In genomic region chr16:10608687-10609409, GRCh38 we compare ENCODE assay signal across 18 cellular contexts. TPM values are rescaled to one million over a fixed set of nuclear protein-coding genes. Genes with fewer than 3 reads are reported as not detected.
DNase-seq lines count a peak whose midpoint lies in the region; FAIRE-seq and TF ChIP-seq lines count a peak whose summit lies in the region.
"Had no signal": no experiment of that assay in that cellular context is flagged by ENCODE, and none has a peak within 500 bp of the region (broad histone marks: within the 10 kb centered on the region; RNA-seq: fewer than 3 reads in every experiment).

No MANE protein-coding gene starts in this region.

- H3K9ac ChIP-seq in fibroblast of lung (ENCODE audit: insufficient read depth, low read length) (no peak overlapping the region), kidney (ENCODE audit: low read length in 2 of 2) (no peak overlapping the region)
- H3K9ac ChIP-seq: KMS-11 had no signal

- H4K20me1 ChIP-seq in fibroblast of lung (ENCODE audit: control insufficient read depth, extremely low read depth, insufficient read depth, low read length) = no peaks in the 10 kb centered on the region

- H3K9me3 ChIP-seq in fibroblast of lung (ENCODE audit: control insufficient read depth, insufficient read depth, low read depth, low read length) (no peaks in the 10 kb centered on the region), mesodermal cell (ENCODE audit: control insufficient read depth, low read length) (no peaks in the 10 kb centered on the region), transverse colon (no peaks in the 10 kb centered on the region), kidney (ENCODE audit: control insufficient read depth in 1 of 2, low read length in 2 of 2) (no peaks in the 10 kb centered on the region)
- H3K9me3 ChIP-seq: breast epithelium, thyroid gland had no signal

- FAIRE-seq in kidney (lab: Jason Lieb, UNC) = no peak
- FAIRE-seq: endometrium, TTC549 had no signal

- no peak for TF ChIP-seq EP300 in transverse colon (IDR thresholded peaks at IDR 0.05; ENCODE audit: low read depth)

- peak overlapping the region; percentile 57 for H3K27ac ChIP-seq in fibroblast of lung (ENCODE audit: insufficient read depth, low read length)
- H3K27ac ChIP-seq in mesodermal cell (ENCODE audit: low read depth, low read length, severe bottlenecking) = peak overlapping the region; percentile 72
- H3K27ac ChIP-seq in transverse colon = peak overlapping the region; percentile 4 to 65 (median 43)
- H3K27ac ChIP-seq in kidney (ENCODE audit: low read depth in 2 of 2, low read length in 2 of 2) = no peak overlapping the region
- H3K27ac ChIP-seq: KMS-11, thyroid gland had no signal

- TF ChIP-seq POLR2A in transverse colon (IDR thresholded peaks at IDR 0.05) = no peak

- no peaks in the 10 kb centered on the region for H3K79me2 ChIP-seq in fibroblast of lung (ENCODE audit: control insufficient read depth, insufficient read depth, low read length)

- TF ChIP-seq CTCF in fibroblast of lung (conservative IDR thresholded peaks at IDR 0.05 in 1 of 2, IDR thresholded peaks at IDR 0.05 in 1 of 2; ENCODE audit: low read depth in 1 of 2, low read length in 2 of 2) = no peak
- no peak for TF ChIP-seq CTCF in transverse colon (IDR thresholded peaks at IDR 0.05)
- TF ChIP-seq CTCF in kidney (IDR thresholded peaks at IDR 0.05; ENCODE audit: borderline replicate concordance, extremely low read depth, insufficient read depth) = no peak
- TF ChIP-seq CTCF in GM13977 (IDR thresholded peaks at IDR 0.05; ENCODE audit: extremely low read depth, insufficient read depth, missing control alignments) = no peak

- DNase-seq in NCI-H510A treated with DMSO at 0.1 percent for 48 hours (lab: John Stamatoyannopoulos, UW) = peak; percentile 14
- DNase-seq in NCI-H510A (lab: John Stamatoyannopoulos, UW) = no peak
- DNase-seq in fibroblast of lung (ENCODE audit: low read depth in 2 of 2) = peak; percentile 42 to 62
- no peak for DNase-seq in transverse colon
- no peak for DNase-seq in kidney
- DNase-seq in GM13977 (ENCODE audit: low spot score) = no peak
- DNase-seq in NCI-H2171 (lab: John Stamatoyannopoulos, UW) = no peak
- DNase-seq: activated naive CD4-positive, alpha-beta T cell; NCI-H1694 treated with DMSO at 0.1 percent for 48 hours; NCI-H774; thyroid gland had no signal

- no peak overlapping the region for H3K4me3 ChIP-seq in fibroblast of lung (replicated peaks in 1 of 4; ENCODE audit: control extremely low read depth in 1 of 4, insufficient read depth in 1 of 4, low read depth in 3 of 4, low read length in 4 of 4)
- H3K4me3 ChIP-seq in mesodermal cell (ENCODE audit: extremely low read depth, insufficient read depth, low read length, poor library complexity, severe bottlenecking) = no peak overlapping the region
- H3K4me3 ChIP-seq in transverse colon = no peak overlapping the region
- no peak overlapping the region for H3K4me3 ChIP-seq in kidney (ENCODE audit: low read length in 2 of 2)
- H3K4me3 ChIP-seq: breast epithelium, skin epidermis, thyroid gland had no signal

- in situ Hi-C loops in transverse colon (cut with MboI; ENCODE audit: low pct_ligation_motif_present in 1 of 4, low pct_unique_long_range_greater_than_20kb in 1 of 4, low sequenced_read_pairs in 3 of 4) = no loop called here
- in situ Hi-C loops in GM13977 (cut with MboI; ENCODE audit: low pct_unique_long_range_greater_than_20kb, low sequenced_read_pairs, unreplicated experiment) = no loop called here

- peak overlapping the region; percentile 68 for H3K4me2 ChIP-seq in fibroblast of lung (ENCODE audit: extremely low read depth, insufficient read depth, low read length)
- H3K4me2 ChIP-seq: KMS-11 had no signal

- WGBS in mesodermal cell (ENCODE audit: insufficient coverage in 2 of 2), 2 experiments = 80 to 85% methylated on average over 8 to 10 of the region's 11 CpGs
- 75 to 90% methylated on average over 3 to 11 of the region's 11 CpGs for WGBS in transverse colon (ENCODE audit: low coverage in 1 of 2), 2 donors

- no peaks in the 10 kb centered on the region for H3K27me3 ChIP-seq in fibroblast of lung (ENCODE audit: control insufficient read depth, insufficient read depth, low read length)
- no peaks in the 10 kb centered on the region for H3K27me3 ChIP-seq in transverse colon
- H3K27me3 ChIP-seq: breast epithelium, thyroid gland had no signal

- no peaks in the 10 kb centered on the region for H3K36me3 ChIP-seq in fibroblast of lung (ENCODE audit: control insufficient read depth, insufficient read depth, low read length)
- H3K36me3 ChIP-seq in mesodermal cell (ENCODE audit: control insufficient read depth, insufficient read depth, low read length) = no peaks in the 10 kb centered on the region
- H3K36me3 ChIP-seq in transverse colon = no peaks in the 10 kb centered on the region
- no peaks in the 10 kb centered on the region for H3K36me3 ChIP-seq in kidney (ENCODE audit: control insufficient read depth in 1 of 2, insufficient read depth in 2 of 2, low read length in 2 of 2)
- H3K36me3 ChIP-seq: breast epithelium, thyroid gland had no signal

- peak overlapping the region; percentile 82 for H2AFZ ChIP-seq in fibroblast of lung (ENCODE audit: low read length)

- H3K4me1 ChIP-seq in fibroblast of lung (ENCODE audit: control insufficient read depth, extremely low read depth, insufficient read depth, low read length) (peaks cover 8% of the 10 kb centered on the region), mesodermal cell (ENCODE audit: control insufficient read depth, insufficient read depth, low read length, poor library complexity, severe bottlenecking) (peaks cover 20% of the 10 kb centered on the region), transverse colon (peaks cover 0 to 19% (median 3%) of the 10 kb centered on the region in 4 donors), kidney (ENCODE audit: control insufficient read depth in 1 of 2, insufficient read depth in 1 of 2, low read depth in 1 of 2, low read length in 2 of 2) (no peaks in the 10 kb centered on the region)
- H3K4me1 ChIP-seq: breast epithelium, thyroid gland had no signal

- intact Hi-C loops in transverse colon (cut with DNase I; ENCODE audit: low total_unique reads) (no loop called here), kidney (cut with DNase I) (no loop called here)

RNA-seq across cellular contexts. Expression of gene EMP2, which starts 28.4 kb away (rescaled TPM):
- total RNA-seq in fibroblast of lung (17.2 and 22.5 TPM in 2 replicates), transverse colon (10 to 100 TPM; 22.1 to 51.0 (median 40.2) TPM), kidney (25.8 TPM)
- polyA plus RNA-seq in fibroblast of lung (36.2 and 36.8 TPM in 2 replicates), kidney (ENCODE audit: insufficient read depth, low read depth, low replicate concordance) (14.5 TPM)
- 32.9 and 33.0 TPM in 2 replicates for polyA plus RNA-seq in fibroblast of lung (2012)
- 65.5 and 70.6 TPM in 2 replicates for polyA minus RNA-seq in fibroblast of lung (ENCODE audit: low replicate concordance)
- 34.1 TPM for polyA plus RNA-seq in mesodermal cell (2013, experiment 1 of 2)
- 37.5 TPM for polyA plus RNA-seq in mesodermal cell (2013, experiment 2 of 2)
- total RNA-seq: activated CD8-positive, alpha-beta memory T cell treated with anti-CD3 and anti-CD28 coated beads for 36 hours had no signal

Comparison
In these comparisons a context has a peak if more than half of its experiments do, and no peak if none do; other contexts are left out.
1. DNase-seq: peak in NCI-H510A treated with DMSO at 0.1 percent for 48 hours (single experiment) and fibroblast of lung (2 of 2); none in NCI-H510A (single experiment), transverse colon (single experiment), kidney (single experiment), GM13977 (single experiment) and NCI-H2171 (single experiment).
2. H3K27ac ChIP-seq: peak in fibroblast of lung (single experiment), mesodermal cell (single experiment) and transverse colon (4 of 4); none in kidney (0 of 2).